ENCODE assay signal across 1 cellular context in genomic region chr15:57327985-57328471, GRCh38.
TF ChIP-seq lines count a peak whose summit lies in the region.

No MANE protein-coding gene starts in this region.

TF ChIP-seq in GM23338, 12 proteins besides CTCF, POLR2A, EP300 and RAD21 (continued from another document):
- TF ChIP-seq ZNF462 (CRISPR knock-in tag; IDR thresholded peaks at IDR 0.05) (no peak), REST (IDR thresholded peaks at IDR 0.05; ENCODE audit: unreplicated experiment) (no peak), CREB1 (CRISPR knock-in tag; IDR thresholded peaks at IDR 0.05; ENCODE audit: low read depth) (no peak), POLR2AphosphoS5 (IDR thresholded peaks at IDR 0.05; ENCODE audit: low read depth) (no peak)
